19 cellular contexts compared by ENCODE assay signal in genomic region chr13:41930154-41930553, GRCh38. TPM values are rescaled to one million over a fixed set of nuclear protein-coding genes. Genes with fewer than 3 reads are reported as not detected.
DNase-seq lines count a peak whose midpoint lies in the region; ATAC-seq and TF ChIP-seq lines count a peak whose summit lies in the region.
"Had no signal": no experiment of that assay in that cellular context is flagged by ENCODE, and none has a peak within 500 bp of the region (broad histone marks: within the 10 kb centered on the region; RNA-seq: fewer than 3 reads in every experiment).

No MANE protein-coding gene starts in this region.

- peaks cover 9% of the 10 kb centered on the region for H3K9me3 Mint-ChIP-seq in activated T-cell treated with anti-CD3 and anti-CD28 coated beads, Interleukin-2, amount 50 U/mL, for 24 hours
- H3K9me3 Mint-ChIP-seq in activated T-cell treated with anti-CD3 and anti-CD28 coated beads, Interleukin-2, amount 50 U/mL, for 72 hours, result peaks cover 3 to 5% of the 10 kb centered on the region in 2 donors
- peaks cover 6% of the 10 kb centered on the region for H3K9me3 Mint-ChIP-seq in CD4-positive, alpha-beta T cell
- peaks cover 5% of the 10 kb centered on the region; the same call in 1 of the 2 replicates for H3K9me3 Mint-ChIP-seq in HFFc6
- peaks cover 6% of the 10 kb centered on the region for H3K9me3 Mint-ChIP-seq in activated naive CD8-positive, alpha-beta T cell treated with anti-CD3 and anti-CD28 coated beads, Interleukin-2, amount 50 U/mL, for 24 hours

- no peak for TF ChIP-seq POLR2A in lower leg skin (IDR thresholded peaks at IDR 0.05)

- peaks cover 75% of the 10 kb centered on the region for H3K36me3 Mint-ChIP-seq in activated T-cell treated with anti-CD3 and anti-CD28 coated beads, Interleukin-2, amount 50 U/mL, for 24 hours (ENCODE audit: low read depth)
- peaks cover 7 to 35% of the 10 kb centered on the region in 2 donors for H3K36me3 Mint-ChIP-seq in activated T-cell treated with anti-CD3 and anti-CD28 coated beads, Interleukin-2, amount 50 U/mL, for 72 hours (ENCODE audit: insufficient read depth in 2 of 2)
- H3K36me3 Mint-ChIP-seq in CD4-positive, alpha-beta T cell (ENCODE audit: low read depth), result peaks cover 75% of the 10 kb centered on the region
- H3K36me3 Mint-ChIP-seq in HFFc6 (ENCODE audit: low read depth), result peaks cover 21% of the 10 kb centered on the region
- H3K36me3 Mint-ChIP-seq in activated naive CD8-positive, alpha-beta T cell treated with anti-CD3 and anti-CD28 coated beads, Interleukin-2, amount 50 U/mL, for 24 hours (ENCODE audit: low read depth), result peaks cover 47% of the 10 kb centered on the region

- H3K27me3 ChIP-seq in CD4-positive, alpha-beta T cell (ENCODE audit: control insufficient read depth, insufficient read depth, low read length), result no peaks in the 10 kb centered on the region
- H3K27me3 ChIP-seq: BE2C had no signal

- ATAC-seq in activated T-cell treated with anti-CD3 and anti-CD28 coated beads, Interleukin-2, amount 50 U/mL, for 72 hours (replicated peaks in 1 of 2), result no peak
- ATAC-seq in CD4-positive, alpha-beta T cell (ENCODE audit: poor library complexity), result no peak
- no peak for ATAC-seq in activated naive CD8-positive, alpha-beta T cell treated with anti-CD3 and anti-CD28 coated beads, Interleukin-2, amount 50 U/mL, for 24 hours

- 97 to 100% methylated on average over 5 of the region's 5 CpGs for WGBS in lower leg skin, 2 donors

- CTCF ChIA-PET in CD4-positive, alpha-beta T cell (lab: Charles Lee), result no interaction called here
- CTCF ChIA-PET in HEK293T (lab: Yijun Ruan, JAX), result no interaction called here

- peaks cover 71% of the 10 kb centered on the region for H3K4me1 Mint-ChIP-seq in activated T-cell treated with anti-CD3 and anti-CD28 coated beads, Interleukin-2, amount 50 U/mL, for 24 hours (ENCODE audit: low read depth)
- H3K4me1 Mint-ChIP-seq in activated T-cell treated with anti-CD3 and anti-CD28 coated beads, Interleukin-2, amount 50 U/mL, for 72 hours (ENCODE audit: low read depth), result peaks cover 49% of the 10 kb centered on the region
- peaks cover 48% of the 10 kb centered on the region for H3K4me1 Mint-ChIP-seq in CD4-positive, alpha-beta T cell (ENCODE audit: low read depth)
- H3K4me1 Mint-ChIP-seq in HFFc6 (ENCODE audit: low read depth), result peaks cover 29% of the 10 kb centered on the region
- peaks cover 64% of the 10 kb centered on the region for H3K4me1 Mint-ChIP-seq in activated naive CD8-positive, alpha-beta T cell treated with anti-CD3 and anti-CD28 coated beads, Interleukin-2, amount 50 U/mL, for 24 hours

- H3K27ac Mint-ChIP-seq in activated T-cell treated with anti-CD3 and anti-CD28 coated beads, Interleukin-2, amount 50 U/mL, for 24 hours, result peak overlapping the region; percentile 50
- no peak overlapping the region for H3K27ac Mint-ChIP-seq in activated T-cell treated with anti-CD3 and anti-CD28 coated beads, Interleukin-2, amount 50 U/mL, for 72 hours
- H3K27ac Mint-ChIP-seq in CD4-positive, alpha-beta T cell, result no peak overlapping the region
- H3K27ac Mint-ChIP-seq in HFFc6, result peak overlapping the region; percentile 31; the same call in 1 of the 2 replicates
- peak overlapping the region; percentile 12 for H3K27ac Mint-ChIP-seq in activated naive CD8-positive, alpha-beta T cell treated with anti-CD3 and anti-CD28 coated beads, Interleukin-2, amount 50 U/mL, for 24 hours
- H3K27ac Mint-ChIP-seq: CD4-positive, CD25-positive, alpha-beta regulatory T cell; IgD-negative memory B cell had no signal

- no peak for DNase-seq in activated T-cell treated with anti-CD3 and anti-CD28 coated beads, Interleukin-2, amount 50 U/mL, for 24 hours
- no peak for DNase-seq in activated T-cell treated with anti-CD3 and anti-CD28 coated beads, Interleukin-2, amount 50 U/mL, for 72 hours
- no peak for DNase-seq in CD4-positive, alpha-beta T cell
- no peak for DNase-seq in HFFc6
- DNase-seq in activated naive CD8-positive, alpha-beta T cell treated with anti-CD3 and anti-CD28 coated beads, Interleukin-2, amount 50 U/mL, for 24 hours, result no peak
- no peak for DNase-seq in DMS 273 treated with DMSO at 0.1 percent for 48 hours (lab: John Stamatoyannopoulos, UW)
- no peak for DNase-seq in HEK293T (ENCODE audit: extremely low spot score)
- DNase-seq in lower leg skin (ENCODE audit: low spot score in 2 of 2), result no peak
- DNase-seq: ACHN; BE2C; C1 segment of cervical spinal cord; Caco-2; CD4-positive, CD25-positive, alpha-beta regulatory T cell; DMS79 treated with DMSO at 0.1 percent for 48 hours; GF-D8; KG1 had no signal

- POLR2A ChIA-PET in CD4-positive, alpha-beta T cell (lab: Charles Lee), result no interaction called here
- POLR2A ChIA-PET in HEK293T (lab: Yijun Ruan, JAX), result no interaction called here

- H3K4me3 Mint-ChIP-seq in activated T-cell treated with anti-CD3 and anti-CD28 coated beads, Interleukin-2, amount 50 U/mL, for 24 hours, result no peak overlapping the region
- H3K4me3 Mint-ChIP-seq in activated T-cell treated with anti-CD3 and anti-CD28 coated beads, Interleukin-2, amount 50 U/mL, for 72 hours, result no peak overlapping the region
- H3K4me3 Mint-ChIP-seq in CD4-positive, alpha-beta T cell, result peak overlapping the region; percentile 34
- no peak overlapping the region for H3K4me3 Mint-ChIP-seq in HFFc6
- no peak overlapping the region for H3K4me3 Mint-ChIP-seq in activated naive CD8-positive, alpha-beta T cell treated with anti-CD3 and anti-CD28 coated beads, Interleukin-2, amount 50 U/mL, for 24 hours
- H3K4me3 Mint-ChIP-seq: IgD-negative memory B cell had no signal

- H3K4me3 ChIP-seq in lower leg skin (ENCODE audit: low read depth, poor library complexity, severe bottlenecking), result no peak overlapping the region
- H3K4me3 ChIP-seq: HAP-1 had no signal

- TF ChIP-seq CTCF in CD4-positive, alpha-beta T cell (IDR thresholded peaks at IDR 0.05), result no peak
- TF ChIP-seq CTCF in HFFc6 (IDR thresholded peaks at IDR 0.05), result no peak
- TF ChIP-seq CTCF in lower leg skin (IDR thresholded peaks at IDR 0.05), result no peak

- no peak overlapping the region for H3K27ac ChIP-seq in CD4-positive, alpha-beta T cell (ENCODE audit: low read depth, low read length)
- H3K27ac ChIP-seq: HL-60 had no signal

- intact Hi-C loops in CD4-positive, alpha-beta T cell (cut with DNase I, micrococcal nuclease), result no loop called here
- intact Hi-C loops in lower leg skin (cut with DNase I; ENCODE audit: low total_unique reads), result no loop called here

- H3K27me3 Mint-ChIP-seq in activated T-cell treated with anti-CD3 and anti-CD28 coated beads, Interleukin-2, amount 50 U/mL, for 24 hours, result no peaks in the 10 kb centered on the region
- H3K27me3 Mint-ChIP-seq in activated T-cell treated with anti-CD3 and anti-CD28 coated beads, Interleukin-2, amount 50 U/mL, for 72 hours (ENCODE audit: low read depth), result no peaks in the 10 kb centered on the region
- no peaks in the 10 kb centered on the region for H3K27me3 Mint-ChIP-seq in CD4-positive, alpha-beta T cell
- H3K27me3 Mint-ChIP-seq in HFFc6 (ENCODE audit: insufficient read depth), result no peaks in the 10 kb centered on the region
- H3K27me3 Mint-ChIP-seq in activated naive CD8-positive, alpha-beta T cell treated with anti-CD3 and anti-CD28 coated beads, Interleukin-2, amount 50 U/mL, for 24 hours, result no peaks in the 10 kb centered on the region
- H3K27me3 Mint-ChIP-seq: CD4-positive, CD25-positive, alpha-beta regulatory T cell; IgD-negative memory B cell had no signal

- H3K9me3 ChIP-seq in CD4-positive, alpha-beta T cell (ENCODE audit: control insufficient read depth, low read length), result peaks cover 13% of the 10 kb centered on the region
- H3K9me3 ChIP-seq: HAP-1 had no signal

TF ChIP-seq in HEK293T, 16 proteins besides CTCF, POLR2A, EP300 and RAD21:
- no peak for TF ChIP-seq BHLHE40 (IDR thresholded peaks at IDR 0.05; ENCODE audit: borderline replicate concordance)
- no peak for TF ChIP-seq FOXA1 (IDR thresholded peaks at IDR 0.05)
- TF ChIP-seq LEF1 (IDR thresholded peaks at IDR 0.05; ENCODE audit: borderline replicate concordance), result no peak
- TF ChIP-seq CTBP1 (IDR thresholded peaks at IDR 0.05; ENCODE audit: borderline replicate concordance), result no peak
- no peak for TF ChIP-seq SP1 (IDR thresholded peaks at IDR 0.05)
- TF ChIP-seq L3MBTL2 (conservative IDR thresholded peaks at IDR 0.05), result no peak
- no peak for TF ChIP-seq ZNF384 (IDR thresholded peaks at IDR 0.05)
- no peak for TF ChIP-seq NFRKB (IDR thresholded peaks at IDR 0.05)
- TF ChIP-seq HDGF (IDR thresholded peaks at IDR 0.05; ENCODE audit: borderline replicate concordance), result no peak
- TF ChIP-seq FOXK2 (IDR thresholded peaks at IDR 0.05), result no peak
- TF ChIP-seq ARNT (IDR thresholded peaks at IDR 0.05), result no peak

RNA-seq across cellular contexts. Expression of gene VWA8, which starts 30.8 kb away (rescaled TPM):
- 10 to 100 TPM; 25.6 to 35.0 TPM for total RNA-seq in activated T-cell treated with anti-CD3 and anti-CD28 coated beads, Interleukin-2, amount 50 U/mL, for 72 hours
- total RNA-seq in CD4-positive, alpha-beta T cell, result 10 to 100 TPM; 18.7 to 19.0 TPM
- 10 to 100 TPM; 11.3 to 14.7 (median 13.8) TPM for total RNA-seq in HFFc6 (2021; fragmentation: NEBNext Ultra II Directional; extraction: Animal tissue kit (Norgen Biotek cat#: 25700))
- total RNA-seq in lower leg skin, result 10 to 100 TPM; 11.8 to 22.0 (median 15.1) TPM

Comparison
In these comparisons a context has a peak if more than half of its experiments do, and no peak if none do; other contexts are left out.
1. H3K27ac Mint-ChIP-seq: peak in activated T-cell treated with anti-CD3 and anti-CD28 coated beads, Interleukin-2, amount 50 U/mL, for 24 hours (single experiment), HFFc6 (single experiment) and activated naive CD8-positive, alpha-beta T cell treated with anti-CD3 and anti-CD28 coated beads, Interleukin-2, amount 50 U/mL, for 24 hours (single experiment); none in activated T-cell treated with anti-CD3 and anti-CD28 coated beads, Interleukin-2, amount 50 U/mL, for 72 hours (single experiment) and CD4-positive, alpha-beta T cell (single experiment).